Comparison of ENCODE assay signal across 1 cellular context in genomic region chr7:155340721-155341120, GRCh38.
TF ChIP-seq lines count a peak whose summit lies in the region.

No MANE protein-coding gene starts in this region.

TF ChIP-seq in H1, 55 proteins besides CTCF, POLR2A, EP300 and RAD21 (continued from another document):
- no peak for TF ChIP-seq KDM1A (IDR thresholded peaks at IDR 0.05; ENCODE audit: borderline replicate concordance, low read length)
- TF ChIP-seq POLR2AphosphoS5 (IDR thresholded peaks at IDR 0.05; ENCODE audit: low read depth, low read length): no peak
- no peak for TF ChIP-seq RBBP5 (IDR thresholded peaks at IDR 0.05; ENCODE audit: borderline replicate concordance, low read depth, low read length)
- no peak for TF ChIP-seq CEBPB (IDR thresholded peaks at IDR 0.05; ENCODE audit: low read depth, low read length)
- TF ChIP-seq SIX5 (IDR thresholded peaks at IDR 0.05; ENCODE audit: low read depth, low read length): no peak
- no peak for TF ChIP-seq MAFK (IDR thresholded peaks at IDR 0.05; ENCODE audit: low read depth, low read length)
- no peak for TF ChIP-seq CHD2 (IDR thresholded peaks at IDR 0.05; ENCODE audit: low read length)
- no peak for TF ChIP-seq NRF1 (IDR thresholded peaks at IDR 0.05; ENCODE audit: low read depth, low read length)
- TF ChIP-seq YY1 (IDR thresholded peaks at IDR 0.05; ENCODE audit: low read depth, low read length): no peak
- no peak for TF ChIP-seq KDM5A (IDR thresholded peaks at IDR 0.05; ENCODE audit: low read length)
- no peak for TF ChIP-seq FOSL1 (IDR thresholded peaks at IDR 0.05; ENCODE audit: insufficient read depth, low read depth, low read length)
